Comparison of ENCODE assay signal across 18 cellular contexts in genomic region chr1:118556936-118557335, GRCh38.
A peak's percentile ranks its signal among the peaks of the same experiment; 100 is the strongest.
DNase-seq lines count a peak whose midpoint lies in the region.
"Had no signal": no experiment of that assay in that cellular context is flagged by ENCODE, and none has a peak within 500 bp of the region (broad histone marks: within the 10 kb centered on the region; RNA-seq: fewer than 3 reads in every experiment).

No MANE protein-coding gene starts in this region.

- no peaks in the 10 kb centered on the region for H3K79me1 ChIP-seq in mesendoderm (ENCODE audit: low read length)

- no CpG with 5 or more reads among the region's 2 CpGs for WGBS in mesendoderm (ENCODE audit: extremely low coverage, insufficient coverage, low lambda C conversion rate)

- DNase-seq in NCI-H146 (lab: John Stamatoyannopoulos, UW): peak; percentile 9
- no peak for DNase-seq in NCI-H146 treated with DMSO at 0.1 percent for 48 hours (lab: John Stamatoyannopoulos, UW; ENCODE audit: unreplicated experiment)
- DNase-seq in SK-MEL-5 (ENCODE audit: low read depth, low spot score): peak; percentile 68
- DNase-seq in mesendoderm: peak; percentile 30
- no peak for DNase-seq in HAP-1 (ENCODE audit: low spot score in 2 of 2)
- no peak for DNase-seq in NCI-H82 (lab: John Stamatoyannopoulos, UW)
- no peak for DNase-seq in activated T-cell treated with anti-CD3 and anti-CD28 coated beads, Interleukin-2, amount 50 U/mL, for 1 hour
- no peak for DNase-seq in caudate nucleus (lab: John Stamatoyannopoulos, UW)
- DNase-seq: CD8-positive, alpha-beta T cell; COR-L47; DMS 273 treated with DMSO at 0.1 percent for 48 hours; DMS53; DND-41; EL; GM23248 had no signal

- no peak overlapping the region for H4K5ac ChIP-seq in mesendoderm (ENCODE audit: low read length)

- no peaks in the 10 kb centered on the region for H3K9me3 ChIP-seq in HAP-1
- H3K9me3 ChIP-seq: A549, BLaER1 had no signal

- no peak overlapping the region for H3K4ac ChIP-seq in mesendoderm (ENCODE audit: low read depth, low read length)

- no peak overlapping the region for H2AK5ac ChIP-seq in mesendoderm (ENCODE audit: low read length)

- H3K9ac ChIP-seq in mesendoderm (ENCODE audit: low read length): no peak overlapping the region
- H3K9ac ChIP-seq: BLaER1, GM23248 had no signal

- H4K8ac ChIP-seq in mesendoderm (ENCODE audit: low read depth, low read length): no peak overlapping the region

- in situ Hi-C loops in SK-MEL-5 (cut with HindIII; ENCODE audit: low pct_unique_long_range_greater_than_20kb, low sequenced_read_pairs): no loop called here
- in situ Hi-C loops in HAP-1 (cut with MboI; ENCODE audit: low sequenced_read_pairs): no loop called here

- H3K4me2 ChIP-seq in mesendoderm (ENCODE audit: low read length): no peak overlapping the region
- H3K4me2 ChIP-seq: A549, BLaER1 had no signal

- no peaks in the 10 kb centered on the region for H3K4me1 ChIP-seq in mesendoderm (ENCODE audit: control insufficient read depth, low read depth, low read length)
- H3K4me1 ChIP-seq in HAP-1: no peaks in the 10 kb centered on the region
- H3K4me1 ChIP-seq: A549, BLaER1 had no signal

- H3K23ac ChIP-seq in mesendoderm (ENCODE audit: low read length): no peak overlapping the region

- no peaks in the 10 kb centered on the region for H3K79me2 ChIP-seq in mesendoderm (ENCODE audit: control insufficient read depth, insufficient read depth, low read length)

- H2BK15ac ChIP-seq in mesendoderm (replicated peaks; ENCODE audit: low read depth): no peak overlapping the region

- H3K27ac ChIP-seq in mesendoderm (ENCODE audit: low read depth, low read length) (no peak overlapping the region), caudate nucleus (ENCODE audit: low read depth, low read length) (no peak overlapping the region)
- H3K27ac ChIP-seq: 22Rv1, A549, BLaER1, GM23248 had no signal

- H2BK5ac ChIP-seq in mesendoderm (ENCODE audit: low read length): no peak overlapping the region

- H3K56ac ChIP-seq in mesendoderm (ENCODE audit: low read length): no peak overlapping the region

- H3K27me3 ChIP-seq in mesendoderm (ENCODE audit: insufficient read depth, low read length, poor library complexity) (no peaks in the 10 kb centered on the region), HAP-1 (ENCODE audit: low read depth) (no peaks in the 10 kb centered on the region)
- H3K27me3 ChIP-seq: BLaER1 had no signal

- H3K18ac ChIP-seq in mesendoderm (ENCODE audit: low read length): no peak overlapping the region

- H3K4me3 ChIP-seq in mesendoderm (ENCODE audit: low read length): no peak overlapping the region
- H3K4me3 ChIP-seq in HAP-1: no peak overlapping the region
- H3K4me3 ChIP-seq: A549, BLaER1, GM23248 had no signal

- no peak overlapping the region for H2BK120ac ChIP-seq in mesendoderm (ENCODE audit: low read depth, low read length)

- H3K36me3 ChIP-seq in mesendoderm (ENCODE audit: control insufficient read depth, insufficient read depth, low read length) (no peaks in the 10 kb centered on the region), HAP-1 (replicated peaks) (no peaks in the 10 kb centered on the region)
- H3K36me3 ChIP-seq: BLaER1 had no signal

Comparison
In these comparisons a context has a peak if more than half of its experiments do, and no peak if none do; other contexts are left out.
1. DNase-seq: peak in NCI-H146 (single experiment), SK-MEL-5 (single experiment) and mesendoderm (single experiment); none in NCI-H146 treated with DMSO at 0.1 percent for 48 hours (single experiment), HAP-1 (0 of 2), NCI-H82 (single experiment), activated T-cell treated with anti-CD3 and anti-CD28 coated beads, Interleukin-2, amount 50 U/mL, for 1 hour (single experiment) and caudate nucleus (0 of 61).